In the genomic region with DNA sequence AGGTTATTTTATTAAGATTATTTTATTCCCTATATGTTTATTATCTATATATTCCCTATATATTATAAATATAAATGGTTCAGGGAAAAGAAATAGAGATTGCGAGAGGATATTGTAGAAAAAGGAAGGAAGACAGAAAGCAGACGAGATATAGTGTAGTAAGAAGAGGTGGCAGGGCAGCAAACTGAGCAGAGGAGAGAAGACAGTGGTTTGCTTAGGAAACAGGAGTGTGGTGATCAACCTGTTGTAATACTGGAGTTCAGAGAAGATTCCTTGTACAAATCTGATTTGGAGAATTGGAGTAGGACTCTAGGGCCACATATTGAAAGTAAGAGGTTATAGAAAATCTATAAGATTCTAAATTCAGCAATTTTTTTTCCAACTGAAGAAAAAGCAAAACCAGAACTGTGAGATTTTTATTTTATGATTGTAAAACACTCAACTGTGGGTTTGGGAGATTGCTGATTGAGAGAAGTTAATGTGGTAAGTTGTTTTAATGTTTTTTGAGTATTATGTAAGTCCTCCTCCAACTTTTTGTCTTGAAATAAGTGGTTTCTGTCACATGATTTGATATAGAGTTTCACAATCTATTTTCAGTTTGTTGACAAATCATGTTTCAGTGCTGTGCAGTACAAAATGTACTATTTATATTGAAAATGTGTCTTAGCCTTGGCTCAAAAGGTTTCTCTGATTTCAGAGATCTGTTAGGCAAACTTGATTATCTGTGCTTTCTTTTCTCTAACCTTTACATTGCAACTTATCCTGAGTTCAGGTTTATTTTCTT, we compare ENCODE assay signal across 8 cellular contexts. TPM values are rescaled to one million over a fixed set of nuclear protein-coding genes. Genes with fewer than 3 reads are reported as not detected.
DNase-seq lines count a peak whose midpoint lies in the region; ATAC-seq and TF ChIP-seq lines count a peak whose summit lies in the region.

No MANE protein-coding gene starts in this region.

- H3K4me1 ChIP-seq in PC-9 (replicated peaks; ENCODE audit: insufficient read depth) (no peaks in the 10 kb centered on the region), SJCRH30 (no peaks in the 10 kb centered on the region)

- no peak overlapping the region for H3K4me3 Mint-ChIP-seq in activated T-cell treated with anti-CD3 and anti-CD28 coated beads, Interleukin-2, amount 50 U/mL, for 24 hours

- H3K4me1 Mint-ChIP-seq in activated T-cell treated with anti-CD3 and anti-CD28 coated beads, Interleukin-2, amount 50 U/mL, for 24 hours (ENCODE audit: low read depth): peaks cover 7% of the 10 kb centered on the region

- no TSS peak for BruUV-seq in PC-9 (replicated peaks; lab: Mats Ljungman, UMichigan)

- DNase-seq in PC-9: no peak
- peak; percentile 37 for DNase-seq in myocyte (ENCODE audit: low read depth)
- DNase-seq in ureter (ENCODE audit: low spot score): no peak
- no peak for DNase-seq in activated T-cell treated with anti-CD3 and anti-CD28 coated beads, Interleukin-2, amount 50 U/mL, for 24 hours
- DNase-seq in SJCRH30: no peak
- DNase-seq in T-helper 9 cell: no peak

- no peaks in the 10 kb centered on the region for H3K9me3 ChIP-seq in PC-9 (ENCODE audit: insufficient read depth, low read depth)
- H3K9me3 ChIP-seq in SJCRH30 (replicated peaks): no peaks in the 10 kb centered on the region

- H3K9me2 ChIP-seq in PC-9 (ENCODE audit: insufficient read depth): peaks cover 5% of the 10 kb centered on the region; the same call in 1 of the 2 replicates

- H3K9me3 Mint-ChIP-seq in activated T-cell treated with anti-CD3 and anti-CD28 coated beads, Interleukin-2, amount 50 U/mL, for 24 hours: no peaks in the 10 kb centered on the region

- POLR2A ChIA-PET in PC-9 (lab: Charles Lee; ENCODE audit: unreplicated experiment): no interaction called here

- H3K36me3 ChIP-seq in PC-9 (ENCODE audit: low read depth) (no peaks in the 10 kb centered on the region), SJCRH30 (no peaks in the 10 kb centered on the region)

- H3K79me2 ChIP-seq in PC-9 (ENCODE audit: low read depth): no peaks in the 10 kb centered on the region

- no peaks in the 10 kb centered on the region for H3K27me3 Mint-ChIP-seq in activated T-cell treated with anti-CD3 and anti-CD28 coated beads, Interleukin-2, amount 50 U/mL, for 24 hours

- H3F3A ChIP-seq in PC-9 (ENCODE audit: insufficient read depth, low read depth): no peaks in the 10 kb centered on the region

- peak overlapping the region; percentile 24; the same call in 1 of the 2 replicates for H2AFZ ChIP-seq in PC-9

- H3K27ac ChIP-seq in PC-9: no peak overlapping the region
- H3K27ac ChIP-seq in SJCRH30: no peak overlapping the region

- H3K27ac Mint-ChIP-seq in activated T-cell treated with anti-CD3 and anti-CD28 coated beads, Interleukin-2, amount 50 U/mL, for 24 hours: no peak overlapping the region

- H4K20me1 ChIP-seq in PC-9 (ENCODE audit: insufficient read depth): no peaks in the 10 kb centered on the region

- H3K27me3 ChIP-seq in PC-9 (ENCODE audit: insufficient read depth, low read depth): no peaks in the 10 kb centered on the region
- H3K27me3 ChIP-seq in SJCRH30: no peaks in the 10 kb centered on the region

- intact Hi-C loops in PC-9 (cut with micrococcal nuclease; ENCODE audit: unreplicated experiment): no loop called here

- ATAC-seq in GM18499 (IDR thresholded peaks at IDR 0.05; ENCODE audit: insufficient read depth, unreplicated experiment) (peak; percentile 94), HG02642 (IDR thresholded peaks at IDR 0.05; ENCODE audit: poor library complexity, unreplicated experiment) (peak; percentile 77)

- CTCF ChIA-PET in PC-9 (lab: Charles Lee): no interaction called here

- no peak for TF ChIP-seq CTCF in PC-9 (conservative IDR thresholded peaks at IDR 0.05)

- no peak overlapping the region for H3K4me2 ChIP-seq in PC-9

- peaks cover 12% of the 10 kb centered on the region for H3K36me3 Mint-ChIP-seq in activated T-cell treated with anti-CD3 and anti-CD28 coated beads, Interleukin-2, amount 50 U/mL, for 24 hours (ENCODE audit: low read depth)

- H3K4me3 ChIP-seq in PC-9 (no peak overlapping the region), SJCRH30 (no peak overlapping the region)

RNA-seq across cellular contexts. Expression of a gene that starts 9.6 kb away (rescaled TPM):
- total RNA-seq in PC-9 (2021) (0.11 and 0.95 TPM in 2 replicates), myocyte (10.6 and 13.8 TPM in 2 replicates), ureter (38.0 TPM)
- 4.4 TPM for polyA plus RNA-seq in myocyte (2012)
- total RNA-seq in SJCRH30 (2014; rRNA removed; shearing (Covaris generic)): 0.26 and 0.43 TPM in 2 replicates

RNA-seq across cellular contexts. Expression of a gene that starts 36.3 kb away (rescaled TPM):
- total RNA-seq in PC-9 (2021): 13.4 and 17.0 TPM in 2 replicates
- 11.0 and 14.4 TPM in 2 replicates for total RNA-seq in myocyte
- polyA plus RNA-seq in myocyte (2012): 10.3 TPM
- 54.0 TPM for total RNA-seq in ureter
- 10.8 and 16.9 TPM in 2 replicates for total RNA-seq in SJCRH30 (2014; rRNA removed; shearing (Covaris generic))

RNA-seq across cellular contexts. Expression of a gene that starts 55.4 kb away (rescaled TPM):
- total RNA-seq in PC-9 (2021) (not detected in 2 replicates), myocyte (not detected in 2 replicates), ureter (not detected)
- not detected for polyA plus RNA-seq in myocyte (2012)
- not detected in 2 replicates for total RNA-seq in SJCRH30 (2014; rRNA removed; shearing (Covaris generic))
